Comparison of ENCODE assay signal across 11 cellular contexts in the genomic region with DNA sequence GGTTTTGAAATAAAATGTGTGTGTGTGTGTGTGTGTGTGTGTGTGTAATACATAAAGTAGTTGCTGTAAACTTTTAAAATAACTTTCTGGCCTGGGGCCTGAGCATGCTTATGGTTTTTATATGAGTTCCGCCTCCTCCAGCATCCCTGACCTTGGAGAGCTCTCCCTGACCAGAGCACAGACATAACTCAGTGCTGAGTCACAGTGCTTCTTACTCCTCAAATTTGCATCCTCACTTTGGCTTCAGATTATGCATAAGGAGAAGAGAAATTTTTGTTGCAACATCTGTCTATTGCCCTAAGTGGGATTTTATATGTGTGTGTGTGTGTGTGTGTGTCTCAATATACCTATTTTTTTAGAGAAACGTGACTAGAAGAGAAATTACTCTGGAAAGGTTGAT.
DNase-seq lines count a peak whose midpoint lies in the region; ATAC-seq and TF ChIP-seq lines count a peak whose summit lies in the region.
"Had no signal": no experiment of that assay in that cellular context is flagged by ENCODE, and none has a peak within 500 bp of the region (broad histone marks: within the 10 kb centered on the region; RNA-seq: fewer than 3 reads in every experiment).

No MANE protein-coding gene starts in this region.

- no peak for TF ChIP-seq POLR2A in prostate gland (IDR thresholded peaks at IDR 0.05)

- TF ChIP-seq CTCF in omental fat pad (IDR thresholded peaks at IDR 0.05) (no peak), prostate gland (IDR thresholded peaks at IDR 0.05) (no peak)

- intact Hi-C loops in prostate gland (cut with DNase I) = no loop called here

- H3K27me3 ChIP-seq in SJCRH30 (no peaks in the 10 kb centered on the region), prostate gland (replicated peaks; ENCODE audit: insufficient read depth) (no peaks in the 10 kb centered on the region)
- H3K27me3 ChIP-seq: tibial nerve had no signal

- H3K9me3 ChIP-seq in SJCRH30 (replicated peaks) (no peaks in the 10 kb centered on the region), prostate gland (no peaks in the 10 kb centered on the region)
- H3K9me3 ChIP-seq: tibial nerve had no signal

- H3K27ac ChIP-seq in SJCRH30 (no peak overlapping the region), prostate gland (no peak overlapping the region)

- ATAC-seq in omental fat pad (ENCODE audit: low FRiP score) = peak; percentile 84
- no peak for ATAC-seq in HG02970 (IDR thresholded peaks at IDR 0.05; ENCODE audit: low FRiP score, unreplicated experiment)

- H3K36me3 ChIP-seq in SJCRH30 (peaks cover 1% of the 10 kb centered on the region; the same call in 1 of the 2 replicates), prostate gland (no peaks in the 10 kb centered on the region)

- H3K4me1 ChIP-seq in SJCRH30 (no peaks in the 10 kb centered on the region), prostate gland (replicated peaks) (no peaks in the 10 kb centered on the region)

- WGBS in prostate gland = 42% methylated on average over 2 of the region's 2 CpGs

- peak; percentile 13 for DNase-seq in HS-5 (ENCODE audit: low read depth)
- DNase-seq in SJCRH30 = peak; percentile 22 to 27
- DNase-seq in foreskin melanocyte = peak; percentile 47
- DNase-seq in omental fat pad (ENCODE audit: low spot score) = no peak
- DNase-seq in prostate gland (ENCODE audit: low spot score) = no peak
- DNase-seq in putamen (ENCODE audit: low spot score) = no peak
- DNase-seq in activated CD4-positive, alpha-beta T cell treated with anti-CD3 and anti-CD28 coated beads, Interleukin-2, amount 50 U/mL, for 48 hours = no peak
- DNase-seq: amniotic stem cell, DMS79 treated with DMSO at 0.1 percent for 48 hours had no signal

- no peak overlapping the region for H3K4me3 ChIP-seq in SJCRH30
- no peak overlapping the region for H3K4me3 ChIP-seq in prostate gland
- H3K4me3 ChIP-seq: tibial nerve had no signal

Comparison
In these comparisons a context has a peak if more than half of its experiments do, and no peak if none do; other contexts are left out.
1. DNase-seq: peak in HS-5 (single experiment), SJCRH30 (2 of 2) and foreskin melanocyte (single experiment); none in omental fat pad (single experiment), prostate gland (single experiment), putamen (single experiment) and activated CD4-positive, alpha-beta T cell treated with anti-CD3 and anti-CD28 coated beads, Interleukin-2, amount 50 U/mL, for 48 hours (0 of 2).